29 cellular contexts compared by ENCODE assay signal in the genomic region with DNA sequence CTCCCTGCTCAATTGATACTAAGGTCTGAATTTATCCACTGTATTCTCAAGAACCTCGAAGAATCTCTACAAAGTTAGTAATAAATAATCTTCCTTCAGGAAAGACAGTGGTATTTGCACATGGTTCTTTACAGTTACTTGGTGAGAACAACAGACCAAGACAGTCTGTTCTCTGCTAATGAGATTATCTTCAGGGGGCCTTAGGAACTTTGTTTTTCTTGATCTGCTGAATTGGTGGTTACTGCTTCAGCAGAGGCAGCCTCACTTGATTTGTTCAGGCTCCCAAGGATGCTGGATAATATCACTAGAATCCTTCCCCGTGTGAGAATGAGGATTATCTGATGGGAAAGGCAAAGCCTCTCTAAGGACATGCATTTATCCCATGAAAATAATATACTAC.
"Had no signal": no experiment of that assay in that cellular context is flagged by ENCODE, and none has a peak within 500 bp of the region (broad histone marks: within the 10 kb centered on the region; RNA-seq: fewer than 3 reads in every experiment).

No MANE protein-coding gene starts in this region.

- H3K36me3 ChIP-seq: adrenal gland, colonic mucosa, gastrocnemius medialis, heart right ventricle had no signal

- H3K4me3 ChIP-seq: adrenal gland, body of pancreas, colonic mucosa, dorsolateral prefrontal cortex, gastrocnemius medialis, heart right ventricle had no signal

- ATAC-seq: activated CD4-positive, alpha-beta T cell treated with anti-CD3 and anti-CD28 coated beads for 36 hours; activated CD8-positive, alpha-beta memory T cell treated with anti-CD3 and anti-CD28 coated beads, Interleukin-2, amount 10 ng/mL, durations not matched to agents 7 days and 5 days; activated CD8-positive, alpha-beta T cell treated with anti-CD3 and anti-CD28 coated beads, Interleukin-2, amount 10 ng/mL, durations not matched to agents 7 days and 5 days; activated naive CD8-positive, alpha-beta T cell treated with anti-CD3 and anti-CD28 coated beads, Interleukin-2, amount 50 U/mL, for 24 hours; body of pancreas; esophagus mucosa; gastrocnemius medialis; heart right ventricle had no signal

- H3K4me1 ChIP-seq: adrenal gland, body of pancreas, colonic mucosa, gastrocnemius medialis, heart right ventricle had no signal

- DNase-seq: activated CD4-positive, alpha-beta memory T cell treated with anti-CD3 and anti-CD28 coated beads for 36 hours; activated CD4-positive, alpha-beta T cell treated with anti-CD3 and anti-CD28 coated beads for 36 hours; activated CD4-positive, alpha-beta T cell treated with anti-CD3 and anti-CD28 coated beads, Interleukin-2, amount 10 ng/mL, durations not matched to agents 24 days and 14 days; activated CD4-positive, CD25-positive, alpha-beta regulatory T cell; activated CD4-positive, CD25-positive, alpha-beta regulatory T cell treated with anti-CD3 and anti-CD28 coated beads, Interleukin-2, amount 50 U/mL, for 72 hours; activated CD8-positive, alpha-beta memory T cell treated with anti-CD3 and anti-CD28 coated beads, Interleukin-2, amount 10 ng/mL, durations not matched to agents 7 days and 5 days; activated CD8-positive, alpha-beta memory T cell treated with anti-CD3 and anti-CD28 coated beads, Interleukin-2, amount 50 U/mL, for 4 hours; activated CD8-positive, alpha-beta T cell treated with anti-CD3 and anti-CD28 coated beads, Interleukin-2, amount 10 ng/mL, durations not matched to agents 7 days and 5 days; activated effector memory CD4-positive, alpha-beta T cell treated with anti-CD3 and anti-CD28 coated beads, Interleukin-2, amount 50 U/mL, for 16 hours; activated naive CD4-positive, alpha-beta T cell treated with anti-CD3 and anti-CD28 coated beads for 36 hours; activated naive CD8-positive, alpha-beta T cell treated with anti-CD3 and anti-CD28 coated beads for 36 hours; activated naive CD8-positive, alpha-beta T cell treated with anti-CD3 and anti-CD28 coated beads, Interleukin-2, amount 50 U/mL, for 24 hours; activated T-cell treated with anti-CD3 and anti-CD28 coated beads, Interleukin-2, amount 50 U/mL, for 1 hour; activated T-cell treated with anti-CD3 and anti-CD28 coated beads, Interleukin-2, amount 50 U/mL, for 48 hours; adrenal gland; amygdala; aorta; body of pancreas; caudate nucleus; colonic mucosa; dorsolateral prefrontal cortex; effector memory CD4-positive, alpha-beta T cell; endodermal cell; foreskin fibroblast; gastrocnemius medialis; glutamatergic neuron; heart right ventricle; T-helper 2 cell had no signal

- H3K27me3 ChIP-seq: adrenal gland, body of pancreas, colonic mucosa, dorsolateral prefrontal cortex, gastrocnemius medialis, heart right ventricle had no signal

- H3K27ac ChIP-seq: adrenal gland, body of pancreas, colonic mucosa, dorsolateral prefrontal cortex, gastrocnemius medialis, heart right ventricle had no signal
